ENCODE assay signal across 8 cellular contexts in genomic region chr2:10302479-10303173, GRCh38. TPM values are rescaled to one million over a fixed set of nuclear protein-coding genes. Genes with fewer than 3 reads are reported as not detected.
DNase-seq lines count a peak whose midpoint lies in the region; ATAC-seq and TF ChIP-seq lines count a peak whose summit lies in the region.

Gene HPCAL1 (plus strand): TSS chr2:10302904. CDS start chr2:10419758, 116,854 bp downstream.

- no peaks in the 10 kb centered on the region for H3K36me3 ChIP-seq in DOHH2 (ENCODE audit: control insufficient read depth, low read length)
- H3K36me3 ChIP-seq in RWPE2 (ENCODE audit: low read depth): no peaks in the 10 kb centered on the region
- no peaks in the 10 kb centered on the region for H3K36me3 ChIP-seq in neural cell (ENCODE audit: insufficient read depth, low read length)
- peaks cover 0 to 2% of the 10 kb centered on the region in 2 donors for H3K36me3 ChIP-seq in stomach smooth muscle (ENCODE audit: control insufficient read depth in 2 of 2, insufficient read depth in 2 of 2, low read length in 2 of 2)

- ATAC-seq in GM21529 (IDR thresholded peaks at IDR 0.05; ENCODE audit: unreplicated experiment) (peak; percentile 72), RWPE2 (ENCODE audit: low read depth) (peak; percentile 65)

- H3K79me2 ChIP-seq in DOHH2 (ENCODE audit: control insufficient read depth, low read length) (peaks cover 19% of the 10 kb centered on the region), neural cell (replicated peaks; ENCODE audit: insufficient read depth, low read length) (no peaks in the 10 kb centered on the region)

- TF ChIP-seq CTCF in DOHH2 (IDR thresholded peaks at IDR 0.05; ENCODE audit: low read depth, low read length, poor library complexity, severe bottlenecking): peak; percentile 56
- peak; percentile 69 for TF ChIP-seq CTCF in RWPE2 (IDR thresholded peaks at IDR 0.05; ENCODE audit: poor library complexity, severe bottlenecking)
- peak; percentile 59 for TF ChIP-seq CTCF in fibroblast of villous mesenchyme (IDR thresholded peaks at IDR 0.05; ENCODE audit: insufficient read depth, low read depth, low read length)
- peak; percentile 43 for TF ChIP-seq CTCF in neural cell (IDR thresholded peaks at IDR 0.05; ENCODE audit: poor library complexity, severe bottlenecking)

- H3K27ac ChIP-seq in DOHH2 (ENCODE audit: low read depth, low read length) (peak within 1 kb of the TSS; percentile 22; the same call in 1 of the 2 replicates), RWPE2 (ENCODE audit: poor library complexity, severe bottlenecking) (peak within 1 kb of the TSS; percentile 38), neural cell (ENCODE audit: low read length) (no peak within 1 kb of the TSS), stomach smooth muscle (ENCODE audit: low read length) (no peak within 1 kb of the TSS)

- H3K4me2 ChIP-seq in DOHH2 (ENCODE audit: low read length) (peak within 1 kb of the TSS; percentile 100), neural cell (ENCODE audit: low read length) (peak within 1 kb of the TSS; percentile 62)

- H3K4me1 ChIP-seq in DOHH2 (ENCODE audit: control insufficient read depth, low read length) (peaks cover 45% of the 10 kb centered on the region), RWPE2 (ENCODE audit: insufficient read depth, poor library complexity, severe bottlenecking) (peaks cover 18% of the 10 kb centered on the region), stomach smooth muscle (ENCODE audit: control insufficient read depth, insufficient read depth, low read length) (peaks cover 24% of the 10 kb centered on the region)

- peaks cover 7% of the 10 kb centered on the region; the same call in 1 of the 2 replicates for H3K9me3 ChIP-seq in DOHH2 (ENCODE audit: control insufficient read depth, insufficient read depth, low read length)
- H3K9me3 ChIP-seq in RWPE2 (ENCODE audit: severe bottlenecking): no peaks in the 10 kb centered on the region
- H3K9me3 ChIP-seq in neural cell (ENCODE audit: low read length): no peaks in the 10 kb centered on the region
- no peaks in the 10 kb centered on the region for H3K9me3 ChIP-seq in stomach smooth muscle (ENCODE audit: control insufficient read depth in 2 of 2, low read length in 2 of 2)

- H3K27me3 ChIP-seq in DOHH2 (ENCODE audit: control insufficient read depth, low read length) (peaks cover 45% of the 10 kb centered on the region), RWPE2 (ENCODE audit: insufficient read depth, poor library complexity, severe bottlenecking) (no peaks in the 10 kb centered on the region), neural cell (ENCODE audit: insufficient read depth, low read depth, low read length) (peaks cover 31% of the 10 kb centered on the region), stomach smooth muscle (ENCODE audit: control insufficient read depth in 1 of 2, insufficient read depth in 2 of 2, low read length in 2 of 2) (no peaks in the 10 kb centered on the region)

- H3K4me3 ChIP-seq in DOHH2 (ENCODE audit: low read length) (peak within 1 kb of the TSS; percentile 93), RWPE2 (ENCODE audit: severe bottlenecking) (peak within 1 kb of the TSS; percentile 65), fibroblast of villous mesenchyme (ENCODE audit: low read depth, low read length) (peak within 1 kb of the TSS; percentile 78), neural cell (ENCODE audit: low read length) (peak within 1 kb of the TSS; percentile 89), stomach smooth muscle (ENCODE audit: low read length in 2 of 2) (peak within 1 kb of the TSS; percentile 87 to 88)

- H3K9me2 ChIP-seq in DOHH2 (replicated peaks; ENCODE audit: control insufficient read depth, low read length) (no peaks in the 10 kb centered on the region), neural cell (ENCODE audit: insufficient read depth, low read length) (no peaks in the 10 kb centered on the region)

- peaks cover 12% of the 10 kb centered on the region; the same call in 1 of the 2 replicates for H4K20me1 ChIP-seq in DOHH2 (ENCODE audit: control insufficient read depth, insufficient read depth, low read depth, low read length)
- no peaks in the 10 kb centered on the region for H4K20me1 ChIP-seq in neural cell (ENCODE audit: insufficient read depth)

- H3F3A ChIP-seq in DOHH2 (ENCODE audit: control insufficient read depth, insufficient read depth): peaks cover 6% of the 10 kb centered on the region
- H3F3A ChIP-seq in neural cell (ENCODE audit: insufficient read depth, low read length, poor library complexity, severe bottlenecking): no peaks in the 10 kb centered on the region

- TF ChIP-seq EP300 in Ishikawa (IDR thresholded peaks at IDR 0.05; ENCODE audit: borderline replicate concordance): no peak; the same call in 1 of the 2 replicates
- peak; percentile 25 for TF ChIP-seq EP300 in neural cell (conservative IDR thresholded peaks at IDR 0.05; ENCODE audit: poor library complexity, severe bottlenecking)

- no peak; the same call in 1 of the 2 replicates for TF ChIP-seq RAD21 in Ishikawa (IDR thresholded peaks at IDR 0.05; ENCODE audit: low read depth)
- TF ChIP-seq RAD21 in neural cell (conservative IDR thresholded peaks at IDR 0.05): peak; percentile 51

- H2AFZ ChIP-seq in neural cell (ENCODE audit: low read depth, low read length): peak within 1 kb of the TSS; percentile 69

- no peak for DNase-seq in RWPE2 (ENCODE audit: low spot score)
- DNase-seq in activated effector memory CD4-positive, alpha-beta T cell treated with anti-CD3 and anti-CD28 coated beads, Interleukin-2, amount 50 U/mL, for 16 hours: peak; percentile 94
- peak; percentile 87 for DNase-seq in fibroblast of villous mesenchyme (ENCODE audit: low read depth)

- peak within 1 kb of the TSS; percentile 67 for H3K9ac ChIP-seq in neural cell (ENCODE audit: low read length)
- peak within 1 kb of the TSS; percentile 51 to 55 for H3K9ac ChIP-seq in stomach smooth muscle (ENCODE audit: low read length in 2 of 2)

TF ChIP-seq in Ishikawa, 13 proteins besides CTCF, POLR2A, EP300 and RAD21:
- TF ChIP-seq TEAD4 (IDR thresholded peaks at IDR 0.05) (no peak), EGR1 (IDR thresholded peaks at IDR 0.05) (peak; percentile 27; the same call in 1 of the 2 replicates), MAX (IDR thresholded peaks at IDR 0.05) (peak; percentile 60), TAF1 (IDR thresholded peaks at IDR 0.05; ENCODE audit: low read depth) (peak; percentile 45; the same call in 1 of the 2 replicates), ZBTB7A (IDR thresholded peaks at IDR 0.05; ENCODE audit: low read depth) (peak; percentile 74)
TF ChIP-seq in Ishikawa: peak in this region for 4.

TF ChIP-seq in neural cell, 6 proteins besides CTCF, POLR2A, EP300 and RAD21:
- TF ChIP-seq POLR2AphosphoS5 (IDR thresholded peaks at IDR 0.05): peak; percentile 39
- TF ChIP-seq REST (IDR thresholded peaks at IDR 0.05; ENCODE audit: borderline replicate concordance): no peak
- TF ChIP-seq SMC3 (conservative IDR thresholded peaks at IDR 0.05; ENCODE audit: poor library complexity): peak; percentile 57
- TF ChIP-seq MXI1 (conservative IDR thresholded peaks at IDR 0.05; ENCODE audit: poor library complexity, severe bottlenecking): no peak
- no peak for TF ChIP-seq TAF1 (IDR thresholded peaks at IDR 0.05; ENCODE audit: low read depth)
- TF ChIP-seq EZH2 (IDR thresholded peaks at IDR 0.05; ENCODE audit: borderline replicate concordance, insufficient read depth, low read length, poor library complexity, severe bottlenecking): no peak

RNA-seq across cellular contexts. Expression of gene HPCAL1, which starts in this region (rescaled TPM):
- total RNA-seq in fibroblast of villous mesenchyme: 51.5 and 60.0 TPM in 2 replicates
- 63.4 and 67.2 TPM in 2 replicates for polyA plus RNA-seq in neural cell
- 35.8 and 37.0 TPM in 2 replicates for polyA minus RNA-seq in neural cell

Comparison
In these comparisons a context has a peak if more than half of its experiments do, and no peak if none do; other contexts are left out.
1. H3K27ac ChIP-seq: peak in DOHH2 (single experiment) and RWPE2 (single experiment); none in neural cell (single experiment) and stomach smooth muscle (single experiment).
2. Peak in every context shown above with its lines, with median percentiles within 50 percentile points of each other: H3K4me3 ChIP-seq and CTCF ChIP-seq.